Comparison of ENCODE assay signal across 1 cellular context in the genomic region with DNA sequence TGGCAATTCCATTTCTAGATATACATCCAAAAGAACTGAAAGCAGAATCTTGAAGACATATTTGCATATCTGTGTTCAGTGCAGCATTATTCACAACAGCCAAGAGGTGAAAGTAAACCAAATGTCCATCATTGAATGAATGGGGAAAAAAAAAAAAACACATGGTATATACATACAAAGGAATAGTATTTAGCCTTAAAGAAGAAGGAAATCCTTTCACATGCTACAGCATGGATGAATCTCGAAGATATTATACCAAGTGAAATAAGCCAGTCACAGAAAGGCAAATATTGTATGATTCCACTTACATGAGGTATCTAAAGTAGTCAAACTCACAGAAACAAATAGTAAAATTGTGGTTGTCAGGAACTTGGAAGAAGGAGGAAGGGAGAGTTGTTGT.
TF ChIP-seq lines count a peak whose summit lies in the region.

No MANE protein-coding gene starts in this region.

TF ChIP-seq in HEK293, 187 proteins besides CTCF, POLR2A, EP300 and RAD21 (continued from another document):
- TF ChIP-seq BCL6B (tag by site-specific recombination; IDR thresholded peaks at IDR 0.05): no peak
- TF ChIP-seq ZBTB7A (tag by site-specific recombination; IDR thresholded peaks at IDR 0.05; ENCODE audit: low read depth): no peak
- no peak for TF ChIP-seq SP2 (tag by site-specific recombination; IDR thresholded peaks at IDR 0.05)
TF ChIP-seq in HEK293: peak in this region for 1.
